ENCODE assay signal across 35 cellular contexts in genomic region chrX:106306391-106306947, GRCh38.
"Had no signal": no experiment of that assay in that cellular context is flagged by ENCODE, and none has a peak within 500 bp of the region (broad histone marks: within the 10 kb centered on the region; RNA-seq: fewer than 3 reads in every experiment).

No MANE protein-coding gene starts in this region.

- DNase-seq: activated B cell treated with CpG ODN at 0.5 μM for 24 hours; activated CD4-positive, alpha-beta memory T cell treated with anti-CD3 and anti-CD28 coated beads for 36 hours; activated CD4-positive, alpha-beta T cell treated with anti-CD3 and anti-CD28 coated beads for 4 hours; activated CD4-positive, alpha-beta T cell treated with anti-CD3 and anti-CD28 coated beads, Interleukin-2, amount 10 ng/mL, durations not matched to agents 24 days and 14 days; activated CD4-positive, alpha-beta T cell treated with anti-CD3 and anti-CD28 coated beads, Interleukin-2, amount 50 U/mL, for 1 hour; activated CD4-positive, alpha-beta T cell treated with anti-CD3 and anti-CD28 coated beads, Interleukin-2, amount 50 U/mL, for 4 hours; activated CD4-positive, CD25-positive, alpha-beta regulatory T cell treated with anti-CD3 and anti-CD28 coated beads, Interleukin-2, amount 50 U/mL, for 72 hours; activated CD8-positive, alpha-beta memory T cell treated with anti-CD3 and anti-CD28 coated beads, Interleukin-2, amount 50 U/mL, for 4 hours; activated CD8-positive, alpha-beta T cell treated with anti-CD3 and anti-CD28 coated beads for 36 hours; activated effector memory CD4-positive, alpha-beta T cell treated with anti-CD3 and anti-CD28 coated beads, Interleukin-2, amount 50 U/mL, for 16 hours; activated gamma-delta T cell treated with Interleukin-2 at 50 U/mL for 16 hours; activated naive CD4-positive, alpha-beta T cell; activated naive CD4-positive, alpha-beta T cell treated with anti-CD3 and anti-CD28 coated beads for 36 hours; activated naive CD4-positive, alpha-beta T cell treated with anti-CD3 and anti-CD28 coated beads, Interleukin-2, amount 50 U/mL, for 16 hours; activated naive CD8-positive, alpha-beta T cell treated with anti-CD3 and anti-CD28 coated beads for 36 hours; activated T-cell treated with anti-CD3 and anti-CD28 coated beads for 4 hours; activated T-cell treated with anti-CD3 and anti-CD28 coated beads, Interleukin-2, amount 50 U/mL, for 1 hour; activated T-cell treated with anti-CD3 and anti-CD28 coated beads, Interleukin-2, amount 50 U/mL, for 4 hours; activated T-cell treated with anti-CD3 and anti-CD28 coated beads, Interleukin-2, amount 50 U/mL, for 72 hours; adrenal gland; amniotic stem cell; aorta; body of pancreas; brain microvascular endothelial cell; caudate nucleus; cerebellar nuclear complex; T-helper 1 cell; T-helper 2 cell; T-helper 9 cell had no signal

- H3K4me3 ChIP-seq: adrenal gland, body of pancreas, breast epithelium, cardiac muscle cell had no signal

- H3K27ac ChIP-seq: adrenal gland, body of pancreas, brain microvascular endothelial cell, breast epithelium, cardiac muscle cell, VCaP had no signal

- FAIRE-seq: TTC549 had no signal

- H3K9me3 ChIP-seq: adrenal gland, body of pancreas, breast epithelium had no signal

- H3K27me3 ChIP-seq: body of pancreas, brain microvascular endothelial cell, cardiac muscle cell had no signal

- H3K4me1 ChIP-seq: adrenal gland, body of pancreas, breast epithelium had no signal

- ATAC-seq: activated CD8-positive, alpha-beta T cell treated with anti-CD3 and anti-CD28 coated beads for 36 hours; activated naive CD4-positive, alpha-beta T cell treated with anti-CD3 and anti-CD28 coated beads, Interleukin-2, amount 50 U/mL, for 72 hours; activated T-cell treated with anti-CD3 and anti-CD28 coated beads, Interleukin-2, amount 50 U/mL, for 4 hours; activated T-cell treated with anti-CD3 and anti-CD28 coated beads, Interleukin-2, amount 50 U/mL, for 72 hours; activated T-helper 17 cell treated with anti-CD3 and anti-CD28 coated beads, Interleukin-2, amount 50 U/mL, for 72 hours; body of pancreas had no signal

- H3K36me3 ChIP-seq: adrenal gland, brain microvascular endothelial cell, breast epithelium, cardiac muscle cell had no signal
